Comparison of ENCODE assay signal across 8 cellular contexts in genomic region chr14:23327947-23328744, GRCh38. TPM values are rescaled to one million over a fixed set of nuclear protein-coding genes. Genes with fewer than 3 reads are reported as not detected.
DNase-seq lines count a peak whose midpoint lies in the region; ATAC-seq and TF ChIP-seq lines count a peak whose summit lies in the region.

No MANE protein-coding gene starts in this region.

- no peaks in the 10 kb centered on the region for H4K20me1 ChIP-seq in KMS-11 (ENCODE audit: insufficient read depth)

- H3K27me3 ChIP-seq in KMS-11 (ENCODE audit: insufficient read depth, low read depth), result no peaks in the 10 kb centered on the region
- H3K27me3 ChIP-seq in Peyer's patch, result no peaks in the 10 kb centered on the region
- H3K27me3 ChIP-seq in upper lobe of left lung, result no peaks in the 10 kb centered on the region

- H3K79me2 ChIP-seq in KMS-11 (ENCODE audit: insufficient read depth, low read depth), result peaks cover 11% of the 10 kb centered on the region

- 45 to 52% methylated on average over 4 of the region's 4 CpGs for WGBS in upper lobe of left lung, 2 donors

- no peak overlapping the region for H3K27ac ChIP-seq in KMS-11
- H3K27ac ChIP-seq in Peyer's patch, result no peak overlapping the region
- H3K27ac ChIP-seq in upper lobe of left lung, result no peak overlapping the region

- H2AFZ ChIP-seq in KMS-11 (ENCODE audit: low read depth), result no peak overlapping the region

- H3K36me3 ChIP-seq in KMS-11 (ENCODE audit: insufficient read depth) (no peaks in the 10 kb centered on the region), Peyer's patch (peaks cover 0 to 23% (median 0%) of the 10 kb centered on the region in 3 donors), upper lobe of left lung (peaks cover 0 to 35% (median 27%) of the 10 kb centered on the region in 4 donors)

- H3K4me2 ChIP-seq in KMS-11, result no peak overlapping the region; the same call in 1 of the 2 replicates

- DNase-seq in ELR (ENCODE audit: low read depth) (peak; percentile 78), Peyer's patch (peak in 2 of 3 donors; percentile 60 to 90), activated T-helper 1 cell treated with Interleukin-2 at 50 U/mL for 16 hours (ENCODE audit: low read depth) (peak; percentile 36), fibroblast of the conjunctiva (ENCODE audit: low read depth) (peak; percentile 71), occipital lobe (lab: John Stamatoyannopoulos, UW) (peak; percentile 53), upper lobe of left lung (peak in 1 of 2 donors; percentile 66), 8988T (no peak)

- TF ChIP-seq EP300 in upper lobe of left lung (IDR thresholded peaks at IDR 0.05), result no peak

- H3K9me3 ChIP-seq in Peyer's patch (no peaks in the 10 kb centered on the region), upper lobe of left lung (no peaks in the 10 kb centered on the region)

- TF ChIP-seq CTCF in KMS-11 (conservative IDR thresholded peaks at IDR 0.05; ENCODE audit: low read depth, low read length), result peak; percentile 80
- peak; percentile 82 to 92 (median 88) for TF ChIP-seq CTCF in Peyer's patch (IDR thresholded peaks at IDR 0.05)
- TF ChIP-seq CTCF in upper lobe of left lung (IDR thresholded peaks at IDR 0.05), result peak; percentile 73 to 89 (median 86)

- peak; percentile 86 to 89 for ATAC-seq in upper lobe of left lung (ENCODE audit: low FRiP score in 2 of 2)

- peaks cover 37% of the 10 kb centered on the region for H3K4me1 ChIP-seq in KMS-11 (ENCODE audit: low read depth, poor library complexity, severe bottlenecking)
- H3K4me1 ChIP-seq in Peyer's patch, result peaks cover 0 to 5% (median 2%) of the 10 kb centered on the region in 4 donors
- H3K4me1 ChIP-seq in upper lobe of left lung, result peaks cover under 1 to 7% (median 3%) of the 10 kb centered on the region in 4 donors

- H3K4me3 ChIP-seq in KMS-11 (IDR thresholded peaks at IDR 0.05; ENCODE audit: insufficient read depth, low read depth, low read length), result no peak overlapping the region
- no peak overlapping the region for H3K4me3 ChIP-seq in Peyer's patch
- H3K4me3 ChIP-seq in upper lobe of left lung, result no peak overlapping the region

- TF ChIP-seq POLR2A in Peyer's patch (IDR thresholded peaks at IDR 0.05) (no peak), upper lobe of left lung (IDR thresholded peaks at IDR 0.05) (no peak)

- no peak overlapping the region for H3K9ac ChIP-seq in KMS-11

RNA-seq across cellular contexts. Expression of gene PABPN1, which starts 6.9 kb away (rescaled TPM):
- total RNA-seq in Peyer's patch (100 to 1,000 TPM in 3 of 4 donors, 10 to 100 TPM in 1; 79.3 to 149 (median 116) TPM), occipital lobe (59.6 TPM), upper lobe of left lung (100 to 1,000 TPM in 3 of 6 donors, 10 to 100 TPM in 3; 47.6 to 325 (median 85.7) TPM)

RNA-seq across cellular contexts. Expression of gene BCL2L2, which starts 21.5 kb away (rescaled TPM):
- total RNA-seq in Peyer's patch, result 10 to 100 TPM; 29.9 to 43.1 (median 32.0) TPM
- 17.8 TPM for total RNA-seq in occipital lobe
- 10 to 100 TPM; 38.8 to 53.8 (median 47.3) TPM for total RNA-seq in upper lobe of left lung

RNA-seq across cellular contexts. Expression of gene SLC22A17, which starts 24.5 kb away (rescaled TPM):
- 10 to 100 TPM in 1 of 4 donors, 1 to 10 TPM in 3; 1.6 to 19.0 (median 5.2) TPM for total RNA-seq in Peyer's patch
- total RNA-seq in occipital lobe, result 158 TPM
- 10 to 100 TPM in 4 of 6 donors, 1 to 10 TPM in 2; 5.8 to 16.8 (median 12.4) TPM for total RNA-seq in upper lobe of left lung

RNA-seq across cellular contexts. Expression of gene PPP1R3E, which starts 25.5 kb away (rescaled TPM):
- total RNA-seq in Peyer's patch, result 10 to 100 TPM; 16.5 to 39.2 (median 21.4) TPM
- total RNA-seq in occipital lobe, result 5.8 TPM
- 10 to 100 TPM in 4 of 6 donors, 1 to 10 TPM in 2; 6.7 to 95.3 (median 12.8) TPM for total RNA-seq in upper lobe of left lung

RNA-seq across cellular contexts. Expression of gene EFS, which starts 36.8 kb away (rescaled TPM):
- total RNA-seq in Peyer's patch, result 1 to 10 TPM in 3 of 4 donors, not detected in 1; 2.1 to 4.4 (median 4.1) TPM
- total RNA-seq in occipital lobe, result 17.5 TPM
- total RNA-seq in upper lobe of left lung, result 10 to 100 TPM in 3 of 6 donors, 1 to 10 TPM in 3; 4.1 to 18.9 (median 9.3) TPM
